ENCODE assay signal across 23 cellular contexts in the genomic region with DNA sequence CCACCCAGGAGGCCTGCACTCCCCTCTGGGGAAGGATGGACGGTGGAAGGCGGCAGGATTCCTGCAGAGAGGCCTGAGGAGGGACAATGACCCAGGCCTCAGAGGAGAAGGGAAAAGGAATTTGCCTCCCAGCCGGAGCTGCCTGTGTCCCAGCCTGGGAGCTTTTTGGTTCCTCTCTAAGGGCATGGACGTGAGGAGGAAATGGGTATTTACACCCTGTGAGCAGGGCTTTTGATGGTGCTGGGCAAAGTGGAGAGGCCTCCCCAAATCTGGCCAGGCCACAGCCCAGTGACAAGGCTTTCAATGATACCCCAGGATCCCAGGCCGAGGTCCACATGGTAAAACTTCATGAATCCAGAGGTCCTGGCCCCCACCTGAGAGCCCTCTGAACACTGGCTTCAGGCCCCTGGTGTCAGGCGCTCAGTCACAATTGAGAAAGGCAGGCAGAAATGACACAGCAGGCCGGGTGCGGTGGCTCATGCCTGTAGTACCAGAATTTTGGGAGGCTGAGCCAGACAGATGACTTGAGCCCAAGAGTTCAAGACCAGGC. TPM values are rescaled to one million over a fixed set of nuclear protein-coding genes. Genes with fewer than 3 reads are reported as not detected.
DNase-seq lines count a peak whose midpoint lies in the region; ATAC-seq and TF ChIP-seq lines count a peak whose summit lies in the region.
"Had no signal": no experiment of that assay in that cellular context is flagged by ENCODE, and none has a peak within 500 bp of the region (broad histone marks: within the 10 kb centered on the region; RNA-seq: fewer than 3 reads in every experiment).

No MANE protein-coding gene starts in this region.

- H3K4me3 ChIP-seq in lower lobe of right lung (no peak overlapping the region), transverse colon (no peak overlapping the region)

- H3K4me3 Mint-ChIP-seq in chondrocyte (ENCODE audit: unreplicated experiment), result no peak overlapping the region
- H3K4me3 Mint-ChIP-seq: activated CD4-positive, alpha-beta T cell treated with anti-CD3 and anti-CD28 coated beads, Interleukin-2, amount 10 ng/mL, durations not matched to agents 7 days and 5 days; activated naive CD8-positive, alpha-beta T cell treated with anti-CD3 and anti-CD28 coated beads, Interleukin-2, amount 10 ng/mL, durations not matched to agents 7 days and 5 days; nephron had no signal

- no peaks in the 10 kb centered on the region for H3K27me3 Mint-ChIP-seq in chondrocyte (ENCODE audit: low read depth)
- H3K27me3 Mint-ChIP-seq: activated CD4-positive, alpha-beta T cell treated with anti-CD3 and anti-CD28 coated beads, Interleukin-2, amount 10 ng/mL, durations not matched to agents 7 days and 5 days had no signal

- H3K9me3 Mint-ChIP-seq in chondrocyte (ENCODE audit: low read depth), result no peaks in the 10 kb centered on the region
- H3K9me3 Mint-ChIP-seq: activated CD4-positive, alpha-beta T cell treated with anti-CD3 and anti-CD28 coated beads, Interleukin-2, amount 10 ng/mL, durations not matched to agents 7 days and 5 days; activated naive CD8-positive, alpha-beta T cell treated with anti-CD3 and anti-CD28 coated beads, Interleukin-2, amount 10 ng/mL, durations not matched to agents 7 days and 5 days; activated T-helper 2 cell treated with anti-CD3 and anti-CD28 coated beads, Interferon-gamma antibody, Interleukin-2, Interleukin-4, amounts not matched to agents 10 μg/mL and 5 μg/mL and 100 μg/mL, durations not matched to agents 14 hours and 24 hours and 36 hours; nephron had no signal

- H3K9me3 ChIP-seq in lower lobe of right lung (no peaks in the 10 kb centered on the region), transverse colon (no peaks in the 10 kb centered on the region)
- H3K9me3 ChIP-seq: BE2C, Caco-2, SK-N-SH had no signal

- H3K4me1 Mint-ChIP-seq in chondrocyte (ENCODE audit: low read depth), result no peaks in the 10 kb centered on the region
- H3K4me1 Mint-ChIP-seq: activated CD4-positive, alpha-beta T cell treated with anti-CD3 and anti-CD28 coated beads, Interleukin-2, amount 10 ng/mL, durations not matched to agents 7 days and 5 days; activated naive CD8-positive, alpha-beta T cell treated with anti-CD3 and anti-CD28 coated beads, Interleukin-2, amount 10 ng/mL, durations not matched to agents 7 days and 5 days had no signal

- no peaks in the 10 kb centered on the region for H3K27me3 ChIP-seq in lower lobe of right lung (ENCODE audit: low read depth)
- H3K27me3 ChIP-seq in transverse colon, result no peaks in the 10 kb centered on the region
- H3K27me3 ChIP-seq: BE2C had no signal

- in situ Hi-C loops in transverse colon (cut with MboI; ENCODE audit: low pct_ligation_motif_present in 1 of 4, low pct_unique_long_range_greater_than_20kb in 1 of 4, low sequenced_read_pairs in 3 of 4), result no loop called here

- DNase-seq in Right ventricle myocardium inferior (ENCODE audit: missing footprints) (peak; percentile 11), left ventricle myocardium superior (no peak), chondrocyte (ENCODE audit: low spot score) (peak; percentile 56), lower lobe of right lung (peak; percentile 20), transverse colon (peak; percentile 3), AG20443 (ENCODE audit: low spot score) (no peak), D341Med (ENCODE audit: low spot score) (no peak), NCI-H2081 (lab: John Stamatoyannopoulos, UW) (no peak)
- DNase-seq: activated CD4-positive, alpha-beta T cell treated with anti-CD3 and anti-CD28 coated beads, Interleukin-2, amount 10 ng/mL, durations not matched to agents 7 days and 5 days; activated naive CD8-positive, alpha-beta T cell treated with anti-CD3 and anti-CD28 coated beads, Interleukin-2, amount 10 ng/mL, durations not matched to agents 7 days and 5 days; BE2C; glutamatergic neuron; HCEC 1CT; NCI-H1694; NCI-H2171 treated with DMSO at 0.1 percent for 48 hours; NCI-H69; RPMI8226; SK-N-SH; stimulated activated CD4-positive, alpha-beta T cell treated with anti-CD3 and anti-CD28 coated beads, Interleukin-2, amount 100 ng/mL, for 24 hours had no signal

- intact Hi-C loops in Right ventricle myocardium inferior (cut with DNase I), result no loop called here
- intact Hi-C loops in left ventricle myocardium superior (cut with micrococcal nuclease), result no loop called here
- intact Hi-C loops in lower lobe of right lung (cut with DNase I), result no loop called here
- intact Hi-C loops in transverse colon (cut with DNase I; ENCODE audit: low total_unique reads), result no loop called here

- no peak overlapping the region for H3K27ac Mint-ChIP-seq in chondrocyte (ENCODE audit: unreplicated experiment)
- H3K27ac Mint-ChIP-seq: activated CD4-positive, alpha-beta T cell treated with anti-CD3 and anti-CD28 coated beads, Interleukin-2, amount 10 ng/mL, durations not matched to agents 7 days and 5 days; activated T-helper 2 cell treated with anti-CD3 and anti-CD28 coated beads, Interferon-gamma antibody, Interleukin-2, Interleukin-4, amounts not matched to agents 10 μg/mL and 5 μg/mL and 100 μg/mL, durations not matched to agents 14 hours and 24 hours and 36 hours had no signal

- ATAC-seq in Right ventricle myocardium inferior (no peak), left ventricle myocardium superior (no peak), lower lobe of right lung (no peak)

- no peak for TF ChIP-seq EP300 in transverse colon (IDR thresholded peaks at IDR 0.05; ENCODE audit: low read depth)

- no peak for TF ChIP-seq POLR2A in transverse colon (IDR thresholded peaks at IDR 0.05)

- TF ChIP-seq CTCF in chondrocyte (IDR thresholded peaks at IDR 0.05) (no peak), lower lobe of right lung (IDR thresholded peaks at IDR 0.05) (no peak), transverse colon (IDR thresholded peaks at IDR 0.05) (no peak)

- 81 to 100% methylated on average over 1 to 8 of the region's 8 CpGs for WGBS in transverse colon (ENCODE audit: low coverage in 1 of 2), 2 donors

- H3K4me1 ChIP-seq in lower lobe of right lung (peaks cover 7% of the 10 kb centered on the region), transverse colon (peaks cover 0 to 18% (median 13%) of the 10 kb centered on the region in 4 donors)
- H3K4me1 ChIP-seq: BE2C, Caco-2 had no signal

- no peak overlapping the region for H3K27ac ChIP-seq in lower lobe of right lung
- no peak overlapping the region for H3K27ac ChIP-seq in transverse colon

- H3K36me3 ChIP-seq in lower lobe of right lung, result no peaks in the 10 kb centered on the region
- no peaks in the 10 kb centered on the region for H3K36me3 ChIP-seq in transverse colon
- H3K36me3 ChIP-seq: BE2C had no signal

- H3K36me3 Mint-ChIP-seq in chondrocyte (ENCODE audit: low read depth), result no peaks in the 10 kb centered on the region
- H3K36me3 Mint-ChIP-seq: activated naive CD8-positive, alpha-beta T cell treated with anti-CD3 and anti-CD28 coated beads, Interleukin-2, amount 10 ng/mL, durations not matched to agents 7 days and 5 days had no signal

RNA-seq across cellular contexts. Expression of a gene that starts 56.0 kb away (rescaled TPM):
- 4.5 TPM for total RNA-seq in Right ventricle myocardium inferior
- 3.9 TPM for total RNA-seq in left ventricle myocardium superior
- total RNA-seq in chondrocyte, result 0.31 to 0.64 TPM (median 0.32 TPM) in 3 replicates
- 6.2 TPM for total RNA-seq in lower lobe of right lung
- 10 to 100 TPM in 1 of 4 donors, 1 to 10 TPM in 3; 1.8 to 11.6 (median 2.6) TPM for total RNA-seq in transverse colon
- total RNA-seq: activated CD4-positive, alpha-beta T cell treated with anti-CD3 and anti-CD28 coated beads, Interleukin-2, amount 10 ng/mL, durations not matched to agents 7 days and 5 days; activated naive CD8-positive, alpha-beta T cell treated with anti-CD3 and anti-CD28 coated beads, Interleukin-2, amount 10 ng/mL, durations not matched to agents 7 days and 5 days; Caco-2; LHCN-M2 had no signal

Comparison
In these comparisons a context has a peak if more than half of its experiments do, and no peak if none do; other contexts are left out.
1. DNase-seq: peak in Right ventricle myocardium inferior (single experiment), chondrocyte (single experiment), lower lobe of right lung (single experiment) and transverse colon (single experiment); none in left ventricle myocardium superior (single experiment), AG20443 (single experiment), D341Med (single experiment) and NCI-H2081 (0 of 2).